Comparison of ENCODE assay signal across 1 cellular context in the genomic region with DNA sequence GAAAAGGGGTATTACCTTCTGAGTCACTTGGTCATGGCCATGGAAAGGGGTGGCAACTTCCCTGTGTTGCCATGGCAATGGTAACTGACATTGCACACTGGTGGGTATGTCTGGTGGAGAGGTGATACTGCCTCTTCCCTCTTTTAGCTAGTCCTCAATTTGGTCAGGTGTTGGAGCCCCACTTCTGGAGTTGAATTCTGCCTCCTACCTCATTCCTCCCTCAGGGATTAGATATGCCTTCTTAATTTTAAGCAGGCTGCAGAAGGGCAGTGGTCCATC.
TF ChIP-seq lines count a peak whose summit lies in the region.

No MANE protein-coding gene starts in this region.

TF ChIP-seq in H1, 55 proteins besides CTCF, POLR2A, EP300 and RAD21:
- TF ChIP-seq ASH2L (IDR thresholded peaks at IDR 0.05; ENCODE audit: low read length) (no peak), POU5F1 (IDR thresholded peaks at IDR 0.05; ENCODE audit: low read depth, low read length) (no peak), CBX5 (IDR thresholded peaks at IDR 0.05; ENCODE audit: low read depth, low read length) (no peak), CTBP2 (IDR thresholded peaks at IDR 0.05; ENCODE audit: borderline replicate concordance, insufficient read depth, insufficient read length, low read length) (no peak), RBBP5 (IDR thresholded peaks at IDR 0.05; ENCODE audit: borderline replicate concordance, low read depth, low read length) (no peak), TEAD4 (IDR thresholded peaks at IDR 0.05; ENCODE audit: low read depth, low read length) (no peak), POLR2AphosphoS5 (IDR thresholded peaks at IDR 0.05; ENCODE audit: low read depth, low read length) (no peak), SP1 (IDR thresholded peaks at IDR 0.05; ENCODE audit: low read depth, low read length) (no peak), NRF1 (IDR thresholded peaks at IDR 0.05; ENCODE audit: low read depth, low read length) (no peak), GTF2F1 (IDR thresholded peaks at IDR 0.05; ENCODE audit: borderline replicate concordance, low read depth, low read length) (no peak), BCL11A (IDR thresholded peaks at IDR 0.05; ENCODE audit: low read depth in 2 of 2, low read length in 2 of 2) (no peak), NANOG (IDR thresholded peaks at IDR 0.05; ENCODE audit: insufficient read depth, low read depth, low read length, poor library complexity, severe bottlenecking) (no peak), JUN (IDR thresholded peaks at IDR 0.05; ENCODE audit: low read depth, low read length) (no peak), RFX5 (IDR thresholded peaks at IDR 0.05; ENCODE audit: borderline replicate concordance, low read depth, low read length) (no peak), KDM4A (IDR thresholded peaks at IDR 0.05; ENCODE audit: low read depth, low read length, severe bottlenecking) (no peak)
- TF ChIP-seq, protein P1, sequence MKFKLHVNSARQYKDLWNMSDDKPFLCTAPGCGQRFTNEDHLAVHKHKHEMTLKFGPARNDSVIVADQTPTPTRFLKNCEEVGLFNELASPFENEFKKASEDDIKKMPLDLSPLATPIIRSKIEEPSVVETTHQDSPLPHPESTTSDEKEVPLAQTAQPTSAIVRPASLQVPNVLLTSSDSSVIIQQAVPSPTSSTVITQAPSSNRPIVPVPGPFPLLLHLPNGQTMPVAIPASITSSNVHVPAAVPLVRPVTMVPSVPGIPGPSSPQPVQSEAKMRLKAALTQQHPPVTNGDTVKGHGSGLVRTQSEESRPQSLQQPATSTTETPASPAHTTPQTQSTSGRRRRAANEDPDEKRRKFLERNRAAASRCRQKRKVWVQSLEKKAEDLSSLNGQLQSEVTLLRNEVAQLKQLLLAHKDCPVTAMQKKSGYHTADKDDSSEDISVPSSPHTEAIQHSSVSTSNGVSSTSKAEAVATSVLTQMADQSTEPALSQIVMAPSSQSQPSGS (IDR thresholded peaks at IDR 0.05; ENCODE audit: low read length) = no peak
